Comparison of ENCODE assay signal across 33 cellular contexts in genomic region chr1:197686702-197687355, GRCh38.
"Had no signal": no experiment of that assay in that cellular context is flagged by ENCODE, and none has a peak within 500 bp of the region (broad histone marks: within the 10 kb centered on the region; RNA-seq: fewer than 3 reads in every experiment).

No MANE protein-coding gene starts in this region.

- H3K27me3 ChIP-seq: SJSA1 had no signal

- H3K27ac Mint-ChIP-seq: activated CD4-positive, alpha-beta memory T cell treated with anti-CD3 and anti-CD28 coated beads, Interleukin-2, amount 10 ng/mL, durations not matched to agents 7 days and 5 days; activated naive CD4-positive, alpha-beta T cell treated with anti-CD3 and anti-CD28 coated beads, Interleukin-2, amount 10 ng/mL, durations not matched to agents 7 days and 5 days; activated naive CD8-positive, alpha-beta T cell; activated naive CD8-positive, alpha-beta T cell treated with anti-CD3 and anti-CD28 coated beads, Interleukin-2, amount 50 U/mL, for 24 hours; activated T-helper 1 cell treated with anti-CD3 and anti-CD28 coated beads, Interleukin-12 subunit alpha, Interleukin-12 subunit beta, Interleukin-2, Interleukin-4 antibody, amounts not matched to agents 30 ng/mL and 10 ng/mL and 1 ng/mL, durations not matched to agents 14 hours and 24 hours and 36 hours; brain; T-cell; T-helper 17 cell had no signal

- H3K4me2 ChIP-seq: KMS-11 had no signal

- H3K4me1 Mint-ChIP-seq: activated naive CD4-positive, alpha-beta T cell treated with anti-CD3 and anti-CD28 coated beads, Interleukin-2, amount 10 ng/mL, durations not matched to agents 7 days and 5 days had no signal

- DNase-seq: activated CD4-positive, alpha-beta memory T cell treated with anti-CD3 and anti-CD28 coated beads, Interleukin-2, amount 10 ng/mL, durations not matched to agents 7 days and 5 days; activated CD4-positive, alpha-beta T cell treated with anti-CD3 and anti-CD28 coated beads for 1 hour; activated CD4-positive, alpha-beta T cell treated with anti-CD3 and anti-CD28 coated beads for 48 hours; activated CD4-positive, CD25-positive, alpha-beta regulatory T cell; activated CD8-positive, alpha-beta memory T cell treated with anti-CD3 and anti-CD28 coated beads for 24 hours; activated effector memory CD4-positive, alpha-beta T cell treated with Interleukin-2 at 50 U/mL for 16 hours; activated naive CD4-positive, alpha-beta T cell treated with anti-CD3 and anti-CD28 coated beads, Interleukin-2, amount 10 ng/mL, durations not matched to agents 7 days and 5 days; activated naive CD8-positive, alpha-beta T cell treated with anti-CD3 and anti-CD28 coated beads, Interleukin-2, amount 50 U/mL, for 24 hours; activated T-cell treated with anti-CD3 and anti-CD28 coated beads, Interleukin-2, amount 50 U/mL, for 1 hour; anterior cingulate cortex; caudate nucleus; NCI-H1092 treated with DMSO at 0.1 percent for 48 hours; NCI-H1417; NCI-H146; NCI-H187; NCI-H2029 treated with DMSO at 0.1 percent for 48 hours; NCI-H2107; NCI-H226; NCI-H446 treated with DMSO at 0.1 percent for 48 hours; NCI-H524; SHP77 treated with DMSO at 0.1 percent for 48 hours; T-cell; T-helper 17 cell; T-helper 9 cell had no signal

- ATAC-seq: activated naive CD8-positive, alpha-beta T cell treated with anti-CD3 and anti-CD28 coated beads, Interleukin-2, amount 50 U/mL, for 24 hours; Panc1; SK-N-SH treated with all-trans-retinoic acid at 6 μM for 48 hours; T-cell; T-helper 17 cell had no signal

- H3K27ac ChIP-seq: KMS-11, SJSA1, VCaP had no signal

- H3K4me3 Mint-ChIP-seq: activated CD4-positive, alpha-beta memory T cell treated with anti-CD3 and anti-CD28 coated beads, Interleukin-2, amount 10 ng/mL, durations not matched to agents 7 days and 5 days; activated naive CD4-positive, alpha-beta T cell treated with anti-CD3 and anti-CD28 coated beads, Interleukin-2, amount 10 ng/mL, durations not matched to agents 7 days and 5 days; activated naive CD8-positive, alpha-beta T cell; activated naive CD8-positive, alpha-beta T cell treated with anti-CD3 and anti-CD28 coated beads, Interleukin-2, amount 50 U/mL, for 24 hours; activated T-helper 1 cell treated with anti-CD3 and anti-CD28 coated beads, Interleukin-12 subunit alpha, Interleukin-12 subunit beta, Interleukin-2, Interleukin-4 antibody, amounts not matched to agents 30 ng/mL and 10 ng/mL and 1 ng/mL, durations not matched to agents 14 hours and 24 hours and 36 hours; brain; T-cell; T-helper 17 cell had no signal

- H3K36me3 ChIP-seq: SJSA1 had no signal

- H3K9ac ChIP-seq: KMS-11 had no signal

- H3K27me3 Mint-ChIP-seq: activated CD4-positive, alpha-beta memory T cell treated with anti-CD3 and anti-CD28 coated beads, Interleukin-2, amount 10 ng/mL, durations not matched to agents 7 days and 5 days; activated naive CD4-positive, alpha-beta T cell treated with anti-CD3 and anti-CD28 coated beads, Interleukin-2, amount 10 ng/mL, durations not matched to agents 7 days and 5 days; activated naive CD8-positive, alpha-beta T cell; activated naive CD8-positive, alpha-beta T cell treated with anti-CD3 and anti-CD28 coated beads, Interleukin-2, amount 50 U/mL, for 24 hours; brain; T-cell; T-helper 17 cell had no signal

- H3K4me3 ChIP-seq: SJSA1 had no signal

- H3K4me1 ChIP-seq: SJSA1 had no signal

- FAIRE-seq: bronchial epithelial cell had no signal
